In genomic region chr12:124779161-124780141, GRCh38 we compare ENCODE assay signal across 11 cellular contexts.
A peak's percentile ranks its signal among the peaks of the same experiment; 100 is the strongest.
DNase-seq lines count a peak whose midpoint lies in the region; ATAC-seq lines count a peak whose summit lies in the region.
"Had no signal": no experiment of that assay in that cellular context is flagged by ENCODE, and none has a peak within 500 bp of the region (broad histone marks: within the 10 kb centered on the region; RNA-seq: fewer than 3 reads in every experiment).

No MANE protein-coding gene starts in this region.

- H3K4me1 ChIP-seq in neuronal stem cell (ENCODE audit: control insufficient read depth in 2 of 2, insufficient read depth in 1 of 2, low read depth in 1 of 2, low read length in 2 of 2): no peaks in the 10 kb centered on the region
- H3K4me1 ChIP-seq: Caco-2 had no signal

- peaks cover 0 to 5% of the 10 kb centered on the region in 2 donors for H3K36me3 ChIP-seq in neuronal stem cell (replicated peaks in 1 of 2; ENCODE audit: control insufficient read depth in 2 of 2, insufficient read depth in 2 of 2, low read length in 2 of 2)
- H3K36me3 ChIP-seq: cardiac muscle cell had no signal

- no peak overlapping the region for H2AK5ac ChIP-seq in neuronal stem cell (ENCODE audit: low read depth, low read length)

- no peak overlapping the region for H4K8ac ChIP-seq in neuronal stem cell (ENCODE audit: low read depth, low read length)

- H3K18ac ChIP-seq in neuronal stem cell (ENCODE audit: low read length): peak overlapping the region; percentile 27

- H2BK5ac ChIP-seq in neuronal stem cell (ENCODE audit: low read length): no peak overlapping the region

- H2AFZ ChIP-seq in neuronal stem cell (ENCODE audit: low read length): no peak overlapping the region

- H2BK120ac ChIP-seq in neuronal stem cell (ENCODE audit: low read depth, low read length): no peak overlapping the region

- no peaks in the 10 kb centered on the region for H3K27me3 Mint-ChIP-seq in T-helper 2 cell treated with Interferon-gamma antibody and Interleukin-4, amounts not matched to agents 5 μg/mL and 100 μg/mL, for 36 hours (ENCODE audit: low read depth)

- H3K4me3 Mint-ChIP-seq in T-helper 2 cell treated with Interferon-gamma antibody and Interleukin-4, amounts not matched to agents 5 μg/mL and 100 μg/mL, for 36 hours: no peak overlapping the region

- ATAC-seq in GM19043 (IDR thresholded peaks at IDR 0.05; ENCODE audit: low read depth, unreplicated experiment): peak; percentile 55
- peak; percentile 57 for ATAC-seq in HG02623 (IDR thresholded peaks at IDR 0.05; ENCODE audit: unreplicated experiment)
- no peak for ATAC-seq in activated CD4-positive, CD25-positive, alpha-beta regulatory T cell treated with anti-CD3 and anti-CD28 coated beads, Interleukin-2, amount 50 U/mL, for 24 hours

- no peak overlapping the region for H2BK12ac ChIP-seq in neuronal stem cell (ENCODE audit: low read length)

- H3K79me1 ChIP-seq in neuronal stem cell (ENCODE audit: low read depth, low read length): no peaks in the 10 kb centered on the region

- H3K4me3 ChIP-seq in neuronal stem cell (ENCODE audit: low read length in 2 of 2): no peak overlapping the region
- H3K4me3 ChIP-seq: cardiac muscle cell had no signal

- no peak overlapping the region for H3K23ac ChIP-seq in neuronal stem cell (ENCODE audit: low read depth, low read length, poor library complexity)

- H3K4ac ChIP-seq in neuronal stem cell (ENCODE audit: low read length): peak overlapping the region; percentile 56

- DNase-seq in NAMALWA (ENCODE audit: low spot score): peak; percentile 38
- no peak for DNase-seq in neuronal stem cell (ENCODE audit: low spot score)
- DNase-seq in T-helper 2 cell treated with Interferon-gamma antibody and Interleukin-4, amounts not matched to agents 5 μg/mL and 100 μg/mL, for 36 hours (ENCODE audit: low spot score): no peak
- no peak for DNase-seq in activated T-cell treated with anti-CD3 and anti-CD28 coated beads, Interleukin-2, amount 50 U/mL, for 48 hours
- DNase-seq: activated effector memory CD4-positive, alpha-beta T cell treated with anti-CD3 and anti-CD28 coated beads, Interleukin-2, amount 50 U/mL, for 16 hours; Caco-2; NCI-H526 had no signal

- H3K9me3 Mint-ChIP-seq in T-helper 2 cell treated with Interferon-gamma antibody and Interleukin-4, amounts not matched to agents 5 μg/mL and 100 μg/mL, for 36 hours: no peaks in the 10 kb centered on the region

- H3K27ac Mint-ChIP-seq in T-helper 2 cell treated with Interferon-gamma antibody and Interleukin-4, amounts not matched to agents 5 μg/mL and 100 μg/mL, for 36 hours: no peak overlapping the region

- peaks cover 2% of the 10 kb centered on the region for H3K36me3 Mint-ChIP-seq in T-helper 2 cell treated with Interferon-gamma antibody and Interleukin-4, amounts not matched to agents 5 μg/mL and 100 μg/mL, for 36 hours (ENCODE audit: low read depth)

- no peak overlapping the region for H3K27ac ChIP-seq in neuronal stem cell (replicated peaks; ENCODE audit: low read length)
- H3K27ac ChIP-seq: cardiac muscle cell had no signal

- no peak overlapping the region for H3K14ac ChIP-seq in neuronal stem cell (ENCODE audit: low read length)

- no peak overlapping the region for H4K91ac ChIP-seq in neuronal stem cell (ENCODE audit: low read depth, low read length, poor library complexity)

- H3K9ac ChIP-seq in neuronal stem cell (ENCODE audit: low read depth, low read length, poor library complexity): no peak overlapping the region

- WGBS in neuronal stem cell (ENCODE audit: extremely low coverage in 2 of 2, insufficient read length in 2 of 2, insufficient replicate concordance in 1 of 2), 2 donors: no CpG with 5 or more reads among the region's 27 CpGs

- H3K4me1 Mint-ChIP-seq in T-helper 2 cell treated with Interferon-gamma antibody and Interleukin-4, amounts not matched to agents 5 μg/mL and 100 μg/mL, for 36 hours (ENCODE audit: low read depth): peaks cover 15% of the 10 kb centered on the region

- no peak overlapping the region for H2BK15ac ChIP-seq in neuronal stem cell (ENCODE audit: low read length)

- H3K27me3 ChIP-seq in neuronal stem cell (ENCODE audit: control insufficient read depth in 3 of 3, insufficient read depth in 3 of 3, low read depth in 1 of 3, low read length in 3 of 3): no peaks in the 10 kb centered on the region
- H3K27me3 ChIP-seq: cardiac muscle cell had no signal

- peaks cover 0 to 5% of the 10 kb centered on the region in 2 donors for H3K9me3 ChIP-seq in neuronal stem cell (replicated peaks in 1 of 2; ENCODE audit: control insufficient read depth in 2 of 2, insufficient read depth in 1 of 2, low read depth in 1 of 2, low read length in 2 of 2)
- H3K9me3 ChIP-seq: Caco-2 had no signal

- H3K4me2 ChIP-seq in neuronal stem cell (ENCODE audit: insufficient read depth, low read length, poor library complexity, severe bottlenecking): no peak overlapping the region

Comparison
In these comparisons a context has a peak if more than half of its experiments do, and no peak if none do; other contexts are left out.
1. ATAC-seq: peak in GM19043 (single experiment) and HG02623 (single experiment); none in activated CD4-positive, CD25-positive, alpha-beta regulatory T cell treated with anti-CD3 and anti-CD28 coated beads, Interleukin-2, amount 50 U/mL, for 24 hours (0 of 2).